ENCODE assay signal across 8 cellular contexts in the genomic region with DNA sequence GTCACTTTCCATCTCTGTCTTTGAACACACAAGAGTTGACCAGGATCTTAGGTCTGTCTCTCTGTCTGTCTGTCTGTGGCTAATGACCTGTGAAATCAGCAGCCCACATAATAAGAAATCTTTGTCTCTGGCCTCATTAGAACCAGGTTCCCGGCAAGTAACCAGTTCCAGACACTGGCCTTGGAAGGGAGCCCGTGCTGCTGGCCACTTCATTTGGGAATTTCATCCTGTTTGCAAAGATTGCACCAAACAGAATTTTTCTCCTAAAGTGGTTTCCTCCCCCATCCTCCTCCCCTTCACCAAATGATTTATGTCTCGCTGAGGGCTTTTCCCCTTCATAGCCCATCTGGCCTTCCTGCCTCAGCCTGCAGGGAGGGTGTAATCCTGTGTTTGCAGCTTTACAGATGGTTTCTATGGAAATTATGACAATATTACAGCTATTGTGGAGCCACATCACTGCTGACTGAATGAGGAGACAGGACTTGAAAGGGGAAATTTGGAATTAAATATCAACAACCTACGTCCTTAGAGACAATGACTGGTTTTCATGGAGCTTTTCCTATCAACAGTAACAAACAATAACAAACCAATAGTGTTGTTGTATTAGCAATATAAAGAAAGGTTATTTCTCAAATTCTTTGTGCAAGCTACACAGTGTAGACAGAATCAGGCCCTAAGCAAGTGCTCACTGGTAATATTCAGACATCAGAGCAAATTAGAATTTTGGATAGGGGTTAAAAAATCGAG. TPM values are rescaled to one million over a fixed set of nuclear protein-coding genes. Genes with fewer than 3 reads are reported as not detected.
DNase-seq lines count a peak whose midpoint lies in the region; ATAC-seq, FAIRE-seq and TF ChIP-seq lines count a peak whose summit lies in the region.

No MANE protein-coding gene starts in this region.

- H3K27me3 Mint-ChIP-seq in activated naive CD4-positive, alpha-beta T cell treated with anti-CD3 and anti-CD28 coated beads, Interleukin-2, amount 10 ng/mL, durations not matched to agents 7 days and 5 days: no peaks in the 10 kb centered on the region
- H3K27me3 Mint-ChIP-seq in CD4-positive, alpha-beta T cell: peaks cover 31% of the 10 kb centered on the region

- H3K27ac ChIP-seq in psoas muscle: peak overlapping the region; percentile 55
- no peak overlapping the region for H3K27ac ChIP-seq in CD4-positive, alpha-beta T cell (ENCODE audit: low read depth, low read length)

- no peaks in the 10 kb centered on the region for H3K27me3 ChIP-seq in psoas muscle (ENCODE audit: insufficient read depth in 3 of 3, low read length in 2 of 3)
- H3K27me3 ChIP-seq in CD4-positive, alpha-beta T cell (ENCODE audit: control insufficient read depth, insufficient read depth, low read length): no peaks in the 10 kb centered on the region

- no peaks in the 10 kb centered on the region for H3K9me3 Mint-ChIP-seq in activated naive CD4-positive, alpha-beta T cell treated with anti-CD3 and anti-CD28 coated beads, Interleukin-2, amount 10 ng/mL, durations not matched to agents 7 days and 5 days
- H3K9me3 Mint-ChIP-seq in CD4-positive, alpha-beta T cell: no peaks in the 10 kb centered on the region

- intact Hi-C loops in psoas muscle (cut with DNase I): no loop called here
- intact Hi-C loops in CD4-positive, alpha-beta T cell (cut with DNase I, micrococcal nuclease): no loop called here

- 19 to 34% (median 28%) methylated on average over 5 of the region's 5 CpGs for WGBS in psoas muscle, 3 donors

- no peak overlapping the region for H3K27ac Mint-ChIP-seq in activated naive CD4-positive, alpha-beta T cell treated with anti-CD3 and anti-CD28 coated beads, Interleukin-2, amount 10 ng/mL, durations not matched to agents 7 days and 5 days
- no peak overlapping the region for H3K27ac Mint-ChIP-seq in CD4-positive, alpha-beta T cell

- no peak for DNase-seq in GM12892 (ENCODE audit: insufficient read length)
- DNase-seq in NCI-H748 (lab: John Stamatoyannopoulos, UW; ENCODE audit: unreplicated experiment): peak; percentile 99
- peak; percentile 99 for DNase-seq in fibroblast of mammary gland (ENCODE audit: low read depth)
- peak; percentile 82 to 87 for DNase-seq in psoas muscle
- no peak for DNase-seq in stimulated activated CD4-positive, alpha-beta T cell treated with anti-CD3 and anti-CD28 coated beads, Interleukin-4, amount 100 ng/mL, for 4 hours
- no peak for DNase-seq in activated naive CD4-positive, alpha-beta T cell treated with anti-CD3 and anti-CD28 coated beads, Interleukin-2, amount 10 ng/mL, durations not matched to agents 7 days and 5 days
- no peak for DNase-seq in CD4-positive, alpha-beta T cell
- no peak for DNase-seq in ecto neural progenitor cell (ENCODE audit: low spot score)

- H3K36me3 Mint-ChIP-seq in activated naive CD4-positive, alpha-beta T cell treated with anti-CD3 and anti-CD28 coated beads, Interleukin-2, amount 10 ng/mL, durations not matched to agents 7 days and 5 days: no peaks in the 10 kb centered on the region
- H3K36me3 Mint-ChIP-seq in CD4-positive, alpha-beta T cell (ENCODE audit: low read depth): no peaks in the 10 kb centered on the region

- FAIRE-seq in GM12892 (lab: Jason Lieb, UNC): peak; percentile 61

- no peak overlapping the region for H3K4me3 Mint-ChIP-seq in activated naive CD4-positive, alpha-beta T cell treated with anti-CD3 and anti-CD28 coated beads, Interleukin-2, amount 10 ng/mL, durations not matched to agents 7 days and 5 days
- no peak overlapping the region for H3K4me3 Mint-ChIP-seq in CD4-positive, alpha-beta T cell

- TF ChIP-seq CTCF in fibroblast of mammary gland (conservative IDR thresholded peaks at IDR 0.05; ENCODE audit: control insufficient read depth, insufficient read depth, low read depth, low read length) (no peak), psoas muscle (IDR thresholded peaks at IDR 0.05) (no peak)
- TF ChIP-seq CTCF in CD4-positive, alpha-beta T cell (IDR thresholded peaks at IDR 0.05): no peak

- POLR2A ChIA-PET in CD4-positive, alpha-beta T cell (lab: Charles Lee): no interaction called here

- peak; percentile 39 to 81 (median 66) for ATAC-seq in psoas muscle
- ATAC-seq in CD4-positive, alpha-beta T cell (ENCODE audit: poor library complexity): no peak

- no peaks in the 10 kb centered on the region for H3K9me3 ChIP-seq in psoas muscle
- H3K9me3 ChIP-seq in CD4-positive, alpha-beta T cell (ENCODE audit: control insufficient read depth, low read length): no peaks in the 10 kb centered on the region

- no peaks in the 10 kb centered on the region for H3K4me1 Mint-ChIP-seq in activated naive CD4-positive, alpha-beta T cell treated with anti-CD3 and anti-CD28 coated beads, Interleukin-2, amount 10 ng/mL, durations not matched to agents 7 days and 5 days
- no peaks in the 10 kb centered on the region for H3K4me1 Mint-ChIP-seq in CD4-positive, alpha-beta T cell (ENCODE audit: low read depth)

- CTCF ChIA-PET in activated naive CD4-positive, alpha-beta T cell treated with anti-CD3 and anti-CD28 coated beads, Interleukin-2, amount 10 ng/mL, durations not matched to agents 7 days and 5 days (lab: Charles Lee): no interaction called here
- CTCF ChIA-PET in CD4-positive, alpha-beta T cell (lab: Charles Lee): no interaction called here

- no peaks in the 10 kb centered on the region for H3K4me1 ChIP-seq in psoas muscle

- TF ChIP-seq POLR2A in GM12892 (IDR thresholded peaks at IDR 0.05; ENCODE audit: low read depth, low read length): no peak

- no peak overlapping the region for H3K4me3 ChIP-seq in fibroblast of mammary gland (ENCODE audit: control insufficient read depth, low read depth, low read length)
- H3K4me3 ChIP-seq in psoas muscle: no peak overlapping the region

- H3K36me3 ChIP-seq in psoas muscle (ENCODE audit: insufficient read depth in 1 of 2, low read depth in 1 of 2): no peaks in the 10 kb centered on the region

RNA-seq across cellular contexts. Expression of gene DPYSL3, which starts 25.7 kb away (rescaled TPM):
- 0.68 TPM for polyA plus RNA-seq in GM12892 (2012; ENCODE audit: missing spikeins)
- 10 to 100 TPM; 18.0 to 58.5 (median 38.4) TPM for total RNA-seq in psoas muscle
- 10 to 100 TPM in 2 of 3 donors, 1 to 10 TPM in 1; 8.8 to 15.0 (median 13.5) TPM for polyA plus RNA-seq in psoas muscle
- not detected for total RNA-seq in CD4-positive, alpha-beta T cell

Comparison
In these comparisons a context has a peak if more than half of its experiments do, and no peak if none do; other contexts are left out.
1. DNase-seq: peak in NCI-H748 (single experiment), fibroblast of mammary gland (single experiment) and psoas muscle (2 of 2); none in GM12892 (single experiment), stimulated activated CD4-positive, alpha-beta T cell treated with anti-CD3 and anti-CD28 coated beads, Interleukin-4, amount 100 ng/mL, for 4 hours (0 of 2), activated naive CD4-positive, alpha-beta T cell treated with anti-CD3 and anti-CD28 coated beads, Interleukin-2, amount 10 ng/mL, durations not matched to agents 7 days and 5 days (single experiment), CD4-positive, alpha-beta T cell (0 of 10) and ecto neural progenitor cell (single experiment).
2. RNA of gene DPYSL3, which starts 25.7 kb away (total RNA-seq): 18.0 to 58.5 TPM in psoas muscle; not detected in CD4-positive, alpha-beta T cell; every median in the first group is over 10 times any median in the second.